1 cellular context compared by ENCODE assay signal in genomic region chr20:53895385-53895755, GRCh38.
TF ChIP-seq lines count a peak whose summit lies in the region.

No MANE protein-coding gene starts in this region.

TF ChIP-seq in GM23338, 12 proteins besides CTCF, POLR2A, EP300 and RAD21:
- TF ChIP-seq REST (IDR thresholded peaks at IDR 0.05; ENCODE audit: unreplicated experiment) (no peak), ETS1 (IDR thresholded peaks at IDR 0.05) (no peak), POLR2AphosphoS5 (IDR thresholded peaks at IDR 0.05; ENCODE audit: low read depth) (no peak), EZH2 (IDR thresholded peaks at IDR 0.05; ENCODE audit: low read depth, unreplicated experiment) (no peak), NANOG (IDR thresholded peaks at IDR 0.05; ENCODE audit: borderline replicate concordance) (no peak), ZNF331 (CRISPR knock-in tag; IDR thresholded peaks at IDR 0.05; ENCODE audit: low read depth) (no peak), EZH2phosphoT487 (IDR thresholded peaks at IDR 0.05; ENCODE audit: unreplicated experiment) (no peak), ZNF114 (CRISPR knock-in tag; IDR thresholded peaks at IDR 0.05) (no peak), STAT1 (IDR thresholded peaks at IDR 0.05; ENCODE audit: unreplicated experiment) (no peak), JUNB (IDR thresholded peaks at IDR 0.05; ENCODE audit: unreplicated experiment) (no peak), CREB1 (CRISPR knock-in tag; IDR thresholded peaks at IDR 0.05; ENCODE audit: low read depth) (no peak)
- TF ChIP-seq, protein P1, sequence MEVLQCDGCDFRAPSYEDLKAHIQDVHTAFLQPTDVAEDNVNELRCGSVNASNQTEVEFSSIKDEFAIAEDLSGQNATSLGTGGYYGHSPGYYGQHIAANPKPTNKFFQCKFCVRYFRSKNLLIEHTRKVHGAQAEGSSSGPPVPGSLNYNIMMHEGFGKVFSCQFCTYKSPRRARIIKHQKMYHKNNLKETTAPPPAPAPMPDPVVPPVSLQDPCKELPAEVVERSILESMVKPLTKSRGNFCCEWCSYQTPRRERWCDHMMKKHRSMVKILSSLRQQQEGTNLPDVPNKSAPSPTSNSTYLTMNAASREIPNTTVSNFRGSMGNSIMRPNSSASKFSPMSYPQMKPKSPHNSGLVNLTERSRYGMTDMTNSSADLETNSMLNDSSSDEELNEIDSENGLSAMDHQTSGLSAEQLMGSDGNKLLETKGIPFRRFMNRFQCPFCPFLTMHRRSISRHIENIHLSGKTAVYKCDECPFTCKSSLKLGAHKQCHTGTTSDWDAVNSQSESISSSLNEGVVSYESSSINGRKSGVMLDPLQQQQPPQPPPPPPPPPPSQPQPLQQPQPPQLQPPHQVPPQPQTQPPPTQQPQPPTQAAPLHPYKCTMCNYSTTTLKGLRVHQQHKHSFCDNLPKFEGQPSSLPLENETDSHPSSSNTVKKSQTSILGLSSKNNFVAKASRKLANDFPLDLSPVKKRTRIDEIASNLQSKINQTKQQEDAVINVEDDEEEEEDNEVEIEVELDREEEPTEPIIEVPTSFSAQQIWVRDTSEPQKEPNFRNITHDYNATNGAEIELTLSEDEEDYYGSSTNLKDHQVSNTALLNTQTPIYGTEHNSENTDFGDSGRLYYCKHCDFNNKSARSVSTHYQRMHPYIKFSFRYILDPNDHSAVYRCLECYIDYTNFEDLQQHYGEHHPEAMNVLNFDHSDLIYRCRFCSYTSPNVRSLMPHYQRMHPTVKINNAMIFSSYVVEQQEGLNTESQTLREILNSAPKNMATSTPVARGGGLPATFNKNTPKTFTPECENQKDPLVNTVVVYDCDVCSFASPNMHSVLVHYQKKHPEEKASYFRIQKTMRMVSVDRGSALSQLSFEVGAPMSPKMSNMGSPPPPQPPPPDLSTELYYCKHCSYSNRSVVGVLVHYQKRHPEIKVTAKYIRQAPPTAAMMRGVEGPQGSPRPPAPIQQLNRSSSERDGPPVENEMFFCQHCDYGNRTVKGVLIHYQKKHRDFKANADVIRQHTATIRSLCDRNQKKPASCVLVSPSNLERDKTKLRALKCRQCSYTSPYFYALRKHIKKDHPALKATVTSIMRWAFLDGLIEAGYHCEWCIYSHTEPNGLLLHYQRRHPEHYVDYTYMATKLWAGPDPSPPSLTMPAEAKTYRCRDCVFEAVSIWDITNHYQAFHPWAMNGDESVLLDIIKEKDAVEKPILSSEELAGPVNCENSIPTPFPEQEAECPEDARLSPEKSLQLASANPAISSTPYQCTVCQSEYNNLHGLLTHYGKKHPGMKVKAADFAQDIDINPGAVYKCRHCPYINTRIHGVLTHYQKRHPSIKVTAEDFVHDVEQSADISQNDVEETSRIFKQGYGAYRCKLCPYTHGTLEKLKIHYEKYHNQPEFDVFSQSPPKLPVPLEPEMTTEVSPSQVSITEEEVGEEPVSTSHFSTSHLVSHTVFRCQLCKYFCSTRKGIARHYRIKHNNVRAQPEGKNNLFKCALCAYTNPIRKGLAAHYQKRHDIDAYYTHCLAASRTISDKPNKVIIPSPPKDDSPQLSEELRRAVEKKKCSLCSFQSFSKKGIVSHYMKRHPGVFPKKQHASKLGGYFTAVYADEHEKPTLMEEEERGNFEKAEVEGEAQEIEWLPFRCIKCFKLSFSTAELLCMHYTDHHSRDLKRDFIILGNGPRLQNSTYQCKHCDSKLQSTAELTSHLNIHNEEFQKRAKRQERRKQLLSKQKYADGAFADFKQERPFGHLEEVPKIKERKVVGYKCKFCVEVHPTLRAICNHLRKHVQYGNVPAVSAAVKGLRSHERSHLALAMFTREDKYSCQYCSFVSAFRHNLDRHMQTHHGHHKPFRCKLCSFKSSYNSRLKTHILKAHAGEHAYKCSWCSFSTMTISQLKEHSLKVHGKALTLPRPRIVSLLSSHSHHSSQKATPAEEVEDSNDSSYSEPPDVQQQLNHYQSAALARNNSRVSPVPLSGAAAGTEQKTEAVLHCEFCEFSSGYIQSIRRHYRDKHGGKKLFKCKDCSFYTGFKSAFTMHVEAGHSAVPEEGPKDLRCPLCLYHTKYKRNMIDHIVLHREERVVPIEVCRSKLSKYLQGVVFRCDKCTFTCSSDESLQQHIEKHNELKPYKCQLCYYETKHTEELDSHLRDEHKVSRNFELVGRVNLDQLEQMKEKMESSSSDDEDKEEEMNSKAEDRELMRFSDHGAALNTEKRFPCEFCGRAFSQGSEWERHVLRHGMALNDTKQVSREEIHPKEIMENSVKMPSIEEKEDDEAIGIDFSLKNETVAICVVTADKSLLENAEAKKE (CRISPR knock-in tag; IDR thresholded peaks at IDR 0.05), result no peak
